In the genomic region with DNA sequence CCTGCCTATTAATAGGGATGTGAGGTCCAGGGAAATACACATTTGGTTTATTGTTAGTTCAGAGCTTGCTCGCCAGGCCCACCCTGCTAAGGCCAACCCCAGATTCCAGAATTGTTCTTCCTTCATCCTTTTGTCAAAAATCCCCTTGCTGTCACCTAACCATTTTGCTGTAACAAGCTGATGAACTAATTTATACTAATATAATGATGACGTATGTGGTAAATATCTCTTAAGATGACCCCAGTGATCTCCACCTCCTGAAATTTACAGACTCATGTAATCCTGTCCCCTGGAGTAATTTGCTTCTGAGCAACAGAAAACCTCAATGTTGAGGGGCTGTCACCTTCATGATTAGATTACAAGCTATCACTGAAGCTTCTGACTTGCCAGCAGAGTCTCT, we compare ENCODE assay signal across 8 cellular contexts.
"Had no signal": no experiment of that assay in that cellular context is flagged by ENCODE, and none has a peak within 500 bp of the region (broad histone marks: within the 10 kb centered on the region; RNA-seq: fewer than 3 reads in every experiment).

No MANE protein-coding gene starts in this region.

- DNase-seq: GDM1, GF-D8 had no signal

- FAIRE-seq: G401.6, GM12878, GM12891, GM12892, GM18507, GM19239 had no signal

- H3K4me3 ChIP-seq: GM12878 had no signal

- ATAC-seq: GM12878 had no signal
